8 cellular contexts compared by ENCODE assay signal in genomic region chr9:118510711-118511110, GRCh38.
"Had no signal": no experiment of that assay in that cellular context is flagged by ENCODE, and none has a peak within 500 bp of the region (broad histone marks: within the 10 kb centered on the region; RNA-seq: fewer than 3 reads in every experiment).

No MANE protein-coding gene starts in this region.

- DNase-seq: GDM1, GF-D8 had no signal

- ATAC-seq: GM12878 had no signal

- FAIRE-seq: G401.6, GM12878, GM12891, GM12892, GM18507, GM19239 had no signal

- H3K4me3 ChIP-seq: GM12878 had no signal
